18 cellular contexts compared by ENCODE assay signal in genomic region chr13:90766503-90766902, GRCh38.
DNase-seq lines count a peak whose midpoint lies in the region; ATAC-seq and TF ChIP-seq lines count a peak whose summit lies in the region.
"Had no signal": no experiment of that assay in that cellular context is flagged by ENCODE, and none has a peak within 500 bp of the region (broad histone marks: within the 10 kb centered on the region; RNA-seq: fewer than 3 reads in every experiment).

No MANE protein-coding gene starts in this region.

- H3K79me2 ChIP-seq in SK-N-SH (ENCODE audit: insufficient read depth), result no peaks in the 10 kb centered on the region

- H3K4me1 Mint-ChIP-seq in natural killer cell, result no peaks in the 10 kb centered on the region
- H3K4me1 Mint-ChIP-seq: CD4-positive, alpha-beta memory T cell; CD4-positive, CD25-positive, alpha-beta regulatory T cell; CD8-positive, alpha-beta memory T cell had no signal

- H2BK15ac ChIP-seq in neuronal stem cell (ENCODE audit: low read length), result no peak overlapping the region

- no peak for TF ChIP-seq EP300 in SK-N-SH (IDR thresholded peaks at IDR 0.05; ENCODE audit: borderline replicate concordance in 1 of 2, low read depth in 1 of 2, low read length in 1 of 2)

- ATAC-seq in SK-N-SH treated with all-trans-retinoic acid at 6 μM for 48 hours (no peak), natural killer cell (no peak)

- no peak for TF ChIP-seq RAD21 in SK-N-SH (IDR thresholded peaks at IDR 0.05; ENCODE audit: low read length)

- no peak overlapping the region for H4K91ac ChIP-seq in neuronal stem cell (ENCODE audit: low read depth, low read length, poor library complexity)

- H3F3A ChIP-seq in SK-N-SH (replicated peaks; ENCODE audit: insufficient read depth), result no peaks in the 10 kb centered on the region

- H2AK5ac ChIP-seq in neuronal stem cell (ENCODE audit: low read depth, low read length), result no peak overlapping the region

- H3K79me1 ChIP-seq in neuronal stem cell (ENCODE audit: low read depth, low read length), result no peaks in the 10 kb centered on the region

- no peak overlapping the region for H2AFZ ChIP-seq in SK-N-SH (ENCODE audit: low read depth)
- peak overlapping the region; percentile 15 for H2AFZ ChIP-seq in neuronal stem cell (ENCODE audit: low read length)

- no peaks in the 10 kb centered on the region for H3K27me3 ChIP-seq in SK-N-SH (ENCODE audit: insufficient read depth)
- no peaks in the 10 kb centered on the region for H3K27me3 ChIP-seq in neuronal stem cell (ENCODE audit: control insufficient read depth in 3 of 3, insufficient read depth in 3 of 3, low read depth in 1 of 3, low read length in 3 of 3)
- H3K27me3 ChIP-seq: BE2C, BLaER1 had no signal

- POLR2A ChIA-PET in SK-N-SH (lab: Yijun Ruan, JAX), result no interaction called here

- no peaks in the 10 kb centered on the region for H4K20me1 ChIP-seq in SK-N-SH (ENCODE audit: insufficient read depth)
- H4K20me1 ChIP-seq: BLaER1 had no signal

- no peaks in the 10 kb centered on the region for H3K27me3 Mint-ChIP-seq in natural killer cell (ENCODE audit: low read depth in 2 of 2)
- H3K27me3 Mint-ChIP-seq: CD4-positive, alpha-beta memory T cell; CD4-positive, CD25-positive, alpha-beta regulatory T cell; CD8-positive, alpha-beta memory T cell had no signal

- H3K4me3 Mint-ChIP-seq in natural killer cell, result no peak overlapping the region
- H3K4me3 Mint-ChIP-seq: CD14-positive monocyte; CD4-positive, alpha-beta memory T cell; CD4-positive, CD25-positive, alpha-beta regulatory T cell; CD8-positive, alpha-beta memory T cell had no signal

- H2BK120ac ChIP-seq in neuronal stem cell (ENCODE audit: low read depth, low read length), result no peak overlapping the region

- TF ChIP-seq CTCF in SK-N-SH (IDR thresholded peaks at IDR 0.05) (no peak), natural killer cell (IDR thresholded peaks at IDR 0.05) (no peak)

- H3K23ac ChIP-seq in neuronal stem cell (ENCODE audit: low read depth, low read length, poor library complexity), result no peak overlapping the region

- no peak overlapping the region for H3K18ac ChIP-seq in neuronal stem cell (ENCODE audit: low read length)

- H3K4me2 ChIP-seq in SK-N-SH (no peak overlapping the region), neuronal stem cell (ENCODE audit: insufficient read depth, low read length, poor library complexity, severe bottlenecking) (no peak overlapping the region)
- H3K4me2 ChIP-seq: BLaER1 had no signal

- no peaks in the 10 kb centered on the region for H3K9me2 ChIP-seq in SK-N-SH

- H3K9me3 ChIP-seq in SK-N-SH, result no peaks in the 10 kb centered on the region; the same call in 1 of the 2 replicates
- H3K9me3 ChIP-seq in neuronal stem cell (replicated peaks in 1 of 2; ENCODE audit: control insufficient read depth in 2 of 2, insufficient read depth in 1 of 2, low read depth in 1 of 2, low read length in 2 of 2), result no peaks in the 10 kb centered on the region
- H3K9me3 ChIP-seq: BE2C, BLaER1 had no signal

- CTCF ChIA-PET in SK-N-SH (lab: Yijun Ruan, JAX), result interaction anchor here (0.5 to 1.3 kb wide), 2 partner anchors 101 to 1122 kb away, joined by 3 read pairs; no protein-coding TSS in a partner anchor

- H3K9ac ChIP-seq in SK-N-SH (no peak overlapping the region), neuronal stem cell (ENCODE audit: low read depth, low read length, poor library complexity) (no peak overlapping the region)
- H3K9ac ChIP-seq: BLaER1 had no signal

- DNase-seq in SK-N-SH (no peak), SK-N-DZ (ENCODE audit: low spot score) (peak; percentile 69), neuronal stem cell (ENCODE audit: low spot score) (no peak), T-helper 2 cell (no peak), natural killer cell (no peak)
- DNase-seq: 8988T; ACHN; BE2C; C1 segment of cervical spinal cord; CD4-positive, alpha-beta memory T cell; CD4-positive, CD25-positive, alpha-beta regulatory T cell; CD8-positive, alpha-beta memory T cell; COR-L47; DMS79 treated with DMSO at 0.1 percent for 48 hours; GF-D8 had no signal

- H2BK12ac ChIP-seq in neuronal stem cell (ENCODE audit: low read length), result no peak overlapping the region

- no peak overlapping the region for H3K27ac ChIP-seq in SK-N-SH (ENCODE audit: low read depth in 2 of 2, low read length in 1 of 2)
- no peak overlapping the region for H3K27ac ChIP-seq in neuronal stem cell (replicated peaks; ENCODE audit: low read length)
- H3K27ac ChIP-seq: BLaER1 had no signal

- H3K36me3 ChIP-seq in SK-N-SH (replicated peaks in 1 of 2; ENCODE audit: control insufficient read depth in 1 of 2, insufficient read depth in 2 of 2, low read length in 1 of 2) (no peaks in the 10 kb centered on the region), neuronal stem cell (replicated peaks in 1 of 2; ENCODE audit: control insufficient read depth in 2 of 2, insufficient read depth in 2 of 2, low read length in 2 of 2) (no peaks in the 10 kb centered on the region)
- H3K36me3 ChIP-seq: BE2C, BLaER1 had no signal

- H3K14ac ChIP-seq in neuronal stem cell (ENCODE audit: low read length), result no peak overlapping the region

- H3K36me3 Mint-ChIP-seq in natural killer cell, result no peaks in the 10 kb centered on the region
- H3K36me3 Mint-ChIP-seq: CD14-positive monocyte; CD4-positive, alpha-beta memory T cell; CD4-positive, CD25-positive, alpha-beta regulatory T cell had no signal

- no peak overlapping the region for H3K27ac Mint-ChIP-seq in natural killer cell
- H3K27ac Mint-ChIP-seq: CD14-positive monocyte; CD4-positive, alpha-beta memory T cell; CD4-positive, CD25-positive, alpha-beta regulatory T cell; CD8-positive, alpha-beta memory T cell had no signal

- peaks cover 0 to 7% of the 10 kb centered on the region in 2 experiments; a peak in 2 of 4 replicates for H3K4me1 ChIP-seq in SK-N-SH (ENCODE audit: control insufficient read depth in 1 of 2, insufficient read depth in 2 of 2, low read depth in 1 of 2, low read length in 1 of 2)
- H3K4me1 ChIP-seq in neuronal stem cell (ENCODE audit: control insufficient read depth in 2 of 2, insufficient read depth in 1 of 2, low read depth in 1 of 2, low read length in 2 of 2), result no peaks in the 10 kb centered on the region

- H3K4me3 ChIP-seq in SK-N-SH (ENCODE audit: low read depth in 2 of 2, low read length in 1 of 2), result no peak overlapping the region
- H3K4me3 ChIP-seq in neuronal stem cell (ENCODE audit: low read length in 2 of 2), result no peak overlapping the region
- H3K4me3 ChIP-seq: BLaER1 had no signal

- intact Hi-C loops in natural killer cell (cut with micrococcal nuclease), result no loop called here

- WGBS in SK-N-SH (ENCODE audit: low lambda C conversion rate), result 34% methylated on average over 1 of the region's 1 CpG
- WGBS in neuronal stem cell (ENCODE audit: extremely low coverage in 2 of 2, insufficient read length in 2 of 2, insufficient replicate concordance in 1 of 2), 2 donors, result no CpG with 5 or more reads among the region's 1 CpG

- peaks cover 17 to 19% of the 10 kb centered on the region in 2 donors for H3K9me3 Mint-ChIP-seq in natural killer cell

- H3K4ac ChIP-seq in neuronal stem cell (ENCODE audit: low read length), result no peak overlapping the region

- no peak overlapping the region for H2BK5ac ChIP-seq in neuronal stem cell (ENCODE audit: low read length)

- no peak overlapping the region for H4K8ac ChIP-seq in neuronal stem cell (ENCODE audit: low read depth, low read length)

TF ChIP-seq in SK-N-SH treated with all-trans-retinoic acid at 6 μM for 48 hours, 23 proteins besides CTCF, POLR2A, EP300 and RAD21 (continues in another document):
- TF ChIP-seq ZC3H10 (CRISPR knock-in tag; IDR thresholded peaks at IDR 0.05), result 0 out of 2 replicates have a peak, but pooled peaks have one; percentile 35

TF ChIP-seq in SK-N-SH, 30 proteins besides CTCF, POLR2A, EP300 and RAD21:
- TF ChIP-seq, protein P1, sequence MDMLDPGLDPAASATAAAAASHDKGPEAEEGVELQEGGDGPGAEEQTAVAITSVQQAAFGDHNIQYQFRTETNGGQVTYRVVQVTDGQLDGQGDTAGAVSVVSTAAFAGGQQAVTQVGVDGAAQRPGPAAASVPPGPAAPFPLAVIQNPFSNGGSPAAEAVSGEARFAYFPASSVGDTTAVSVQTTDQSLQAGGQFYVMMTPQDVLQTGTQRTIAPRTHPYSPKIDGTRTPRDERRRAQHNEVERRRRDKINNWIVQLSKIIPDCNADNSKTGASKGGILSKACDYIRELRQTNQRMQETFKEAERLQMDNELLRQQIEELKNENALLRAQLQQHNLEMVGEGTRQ (IDR thresholded peaks at IDR 0.05; ENCODE audit: borderline replicate concordance, low read depth, low read length), result no peak
- TF ChIP-seq GABPA (IDR thresholded peaks at IDR 0.05; ENCODE audit: low read depth), result no peak
- no peak for TF ChIP-seq TEAD4 (IDR thresholded peaks at IDR 0.05; ENCODE audit: borderline replicate concordance, insufficient read depth)
- TF ChIP-seq TCF12 (IDR thresholded peaks at IDR 0.05), result no peak
- no peak for TF ChIP-seq ZBTB33 (IDR thresholded peaks at IDR 0.05; ENCODE audit: borderline replicate concordance, low read depth)
- no peak for TF ChIP-seq SMC3 (IDR thresholded peaks at IDR 0.05; ENCODE audit: low read depth, low read length)
- no peak for TF ChIP-seq USF1 (IDR thresholded peaks at IDR 0.05; ENCODE audit: borderline replicate concordance, low read depth)
